In the genomic region with DNA sequence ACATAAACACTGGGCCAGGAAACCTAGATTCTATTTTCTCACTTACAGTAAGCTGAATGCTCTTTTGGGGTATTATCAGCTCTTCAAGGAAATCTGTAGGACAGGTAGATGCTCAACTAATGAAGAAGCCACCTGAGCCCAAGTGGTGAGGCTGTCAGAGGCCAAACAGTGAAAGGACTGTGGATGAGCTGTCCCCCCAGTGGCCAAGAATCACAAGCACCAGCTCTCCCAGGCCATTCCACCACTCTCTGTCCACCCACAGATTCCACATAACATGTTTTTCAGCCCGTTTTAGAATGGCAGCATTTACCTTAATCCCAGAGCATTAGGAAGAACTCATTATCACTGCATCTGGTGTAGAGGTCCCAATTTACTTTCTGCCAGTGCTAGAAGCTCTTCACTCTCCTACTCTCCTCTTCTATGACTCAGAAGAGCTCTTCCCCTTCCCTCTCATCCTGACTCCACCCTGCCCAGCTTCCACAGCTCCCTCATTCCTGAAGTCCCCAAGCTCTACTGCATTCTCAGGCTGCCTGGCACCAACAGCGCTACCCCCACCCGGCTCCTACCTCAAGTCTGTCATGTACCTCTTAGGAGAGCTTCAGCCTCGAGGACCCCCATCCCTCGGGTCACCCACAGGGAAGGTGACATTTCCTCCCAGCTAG, we compare ENCODE assay signal across 21 cellular contexts. TPM values are rescaled to one million over a fixed set of nuclear protein-coding genes. Genes with fewer than 3 reads are reported as not detected.
DNase-seq lines count a peak whose midpoint lies in the region; ATAC-seq, FAIRE-seq and TF ChIP-seq lines count a peak whose summit lies in the region.
"Had no signal": no experiment of that assay in that cellular context is flagged by ENCODE, and none has a peak within 500 bp of the region (broad histone marks: within the 10 kb centered on the region; RNA-seq: fewer than 3 reads in every experiment).

No MANE protein-coding gene starts in this region.

- no peak overlapping the region for H3K27ac Mint-ChIP-seq in WTC11
- H3K27ac Mint-ChIP-seq: activated CD4-positive, alpha-beta T cell treated with anti-CD3 and anti-CD28 coated beads, Interleukin-2, amount 10 ng/mL, durations not matched to agents 24 days and 14 days; stimulated activated naive B cell treated with anti-CD40 and anti-IgM and Interleukin-4, amounts not matched to agents 10 μg/mL and 1 μg/mL and 100 μg/mL, for 72 hours had no signal

- no peak overlapping the region for H3K4me3 Mint-ChIP-seq in WTC11
- H3K4me3 Mint-ChIP-seq: activated CD4-positive, alpha-beta T cell treated with anti-CD3 and anti-CD28 coated beads, Interleukin-2, amount 10 ng/mL, durations not matched to agents 24 days and 14 days; stimulated activated naive B cell treated with anti-CD40 and anti-IgM and Interleukin-4, amounts not matched to agents 10 μg/mL and 1 μg/mL and 100 μg/mL, for 72 hours had no signal

- H3K27me3 ChIP-seq in foreskin keratinocyte (peaks cover 13% of the 10 kb centered on the region), pancreas (no peaks in the 10 kb centered on the region)
- H3K27me3 ChIP-seq: adrenal gland had no signal

- H3K27ac ChIP-seq in foreskin keratinocyte = no peak overlapping the region
- H3K27ac ChIP-seq in pancreas = no peak overlapping the region
- H3K27ac ChIP-seq: adrenal gland, thoracic aorta had no signal

- ATAC-seq in foreskin keratinocyte = peak; percentile 63
- ATAC-seq in WTC11 = no peak
- ATAC-seq in GM21381 (IDR thresholded peaks at IDR 0.05; ENCODE audit: unreplicated experiment) = no peak
- ATAC-seq in pancreas = no peak
- ATAC-seq: right cardiac atrium; stimulated activated naive B cell treated with anti-CD40 and anti-IgM and Interleukin-4, amounts not matched to agents 10 μg/mL and 1 μg/mL and 100 μg/mL, for 72 hours had no signal

- H3K27me3 Mint-ChIP-seq in WTC11 (ENCODE audit: low read depth) = peaks cover 2% of the 10 kb centered on the region

- no peaks in the 10 kb centered on the region for H3K9me3 ChIP-seq in pancreas
- H3K9me3 ChIP-seq: adrenal gland, thoracic aorta had no signal

- H3K36me3 ChIP-seq in pancreas = no peaks in the 10 kb centered on the region
- H3K36me3 ChIP-seq: adrenal gland, thoracic aorta had no signal

- CTCF ChIA-PET in WTC11 (lab: Charles Lee) = interaction anchor here (0.7 to 2.2 kb wide), 8 partner anchors 9 to 65 kb away, joined by 3 to 15 read pairs (median 3); a partner anchor contains a TSS

- intact Hi-C loops in pancreas (cut with DNase I) = no loop called here

- H3K4me1 Mint-ChIP-seq in WTC11 = peaks cover 3% of the 10 kb centered on the region
- H3K4me1 Mint-ChIP-seq: activated CD4-positive, alpha-beta T cell treated with anti-CD3 and anti-CD28 coated beads, Interleukin-2, amount 10 ng/mL, durations not matched to agents 24 days and 14 days had no signal

- FAIRE-seq in RCC 7860 (lab: Jason Lieb, UNC) (no peak), urothelium cell line (lab: Jason Lieb, UNC) (no peak), pancreas (lab: Jason Lieb, UNC) (no peak)

- no peak overlapping the region for H3K4me3 ChIP-seq in pancreas
- H3K4me3 ChIP-seq: adrenal gland, thoracic aorta had no signal

- TF ChIP-seq CTCF in foreskin keratinocyte (conservative IDR thresholded peaks at IDR 0.05) (no peak), WTC11 (IDR thresholded peaks at IDR 0.05) (no peak), pancreas (IDR thresholded peaks at IDR 0.05) (no peak)

- peaks cover 9% of the 10 kb centered on the region for H3K4me1 ChIP-seq in foreskin keratinocyte
- no peaks in the 10 kb centered on the region for H3K4me1 ChIP-seq in pancreas
- H3K4me1 ChIP-seq: adrenal gland had no signal

- 76 to 86% methylated on average over 5 of the region's 5 CpGs for WGBS in pancreas, 2 donors

- H3K9me3 Mint-ChIP-seq in WTC11 = no peaks in the 10 kb centered on the region
- H3K9me3 Mint-ChIP-seq: stimulated activated naive B cell treated with anti-CD40 and anti-IgM and Interleukin-4, amounts not matched to agents 10 μg/mL and 1 μg/mL and 100 μg/mL, for 72 hours had no signal

- POLR2A ChIA-PET in WTC11 (lab: Charles Lee) = no interaction called here

- DNase-seq in GM03348 (ENCODE audit: low spot score) (peak; percentile 47), RCC 7860 (ENCODE audit: low spot score) (peak; percentile 20), foreskin keratinocyte (peak in 1 of 2 donors; percentile 40), urothelium cell line (ENCODE audit: low spot score) (peak; percentile 14), WTC11 (ENCODE audit: low spot score) (no peak), pancreas (no peak)
- DNase-seq: activated CD4-positive, alpha-beta T cell treated with anti-CD3 and anti-CD28 coated beads, Interleukin-2, amount 10 ng/mL, durations not matched to agents 24 days and 14 days; activated CD8-positive, alpha-beta memory T cell treated with anti-CD3 and anti-CD28 coated beads, Interleukin-2, amount 50 U/mL, for 48 hours; activated effector memory CD4-positive, alpha-beta T cell treated with anti-CD3 and anti-CD28 coated beads, Interleukin-2, amount 50 U/mL, for 16 hours; adrenal gland; C1 segment of cervical spinal cord; caudate nucleus; DMS 273 treated with DMSO at 0.1 percent for 48 hours; NCI-H1105; NCI-H2107; NCI-H524; occipital lobe; right cardiac atrium; stimulated activated naive B cell treated with anti-CD40 and anti-IgM and Interleukin-4, amounts not matched to agents 10 μg/mL and 1 μg/mL and 100 μg/mL, for 72 hours had no signal

- H3K36me3 Mint-ChIP-seq in WTC11 = no peaks in the 10 kb centered on the region
- H3K36me3 Mint-ChIP-seq: stimulated activated naive B cell treated with anti-CD40 and anti-IgM and Interleukin-4, amounts not matched to agents 10 μg/mL and 1 μg/mL and 100 μg/mL, for 72 hours had no signal

TF ChIP-seq in WTC11, 78 proteins besides CTCF, POLR2A, EP300 and RAD21 (continues in another document):
- TF ChIP-seq TEAD4 (CRISPR knock-in tag; IDR thresholded peaks at IDR 0.05) (no peak), ZNF416 (CRISPR knock-in tag; IDR thresholded peaks at IDR 0.05) (no peak), NFE2L1 (CRISPR knock-in tag; IDR thresholded peaks at IDR 0.05) (no peak), FOXP1 (CRISPR knock-in tag; IDR thresholded peaks at IDR 0.05; ENCODE audit: borderline replicate concordance) (no peak), GABPB1 (CRISPR knock-in tag; IDR thresholded peaks at IDR 0.05) (no peak), NR2C2 (CRISPR knock-in tag; IDR thresholded peaks at IDR 0.05) (no peak), NR1H2 (CRISPR knock-in tag; IDR thresholded peaks at IDR 0.05) (no peak), ZNF263 (CRISPR knock-in tag; IDR thresholded peaks at IDR 0.05; ENCODE audit: low read depth) (no peak), ZNF219 (CRISPR knock-in tag; IDR thresholded peaks at IDR 0.05; ENCODE audit: borderline replicate concordance) (no peak), ESRRA (CRISPR knock-in tag; IDR thresholded peaks at IDR 0.05; ENCODE audit: borderline replicate concordance) (no peak), SOX15 (CRISPR knock-in tag; IDR thresholded peaks at IDR 0.05) (no peak), ZNF423 (CRISPR knock-in tag; IDR thresholded peaks at IDR 0.05) (no peak), IRF2 (CRISPR knock-in tag; IDR thresholded peaks at IDR 0.05; ENCODE audit: borderline replicate concordance, low read depth) (no peak)
- TF ChIP-seq, protein P1, sequence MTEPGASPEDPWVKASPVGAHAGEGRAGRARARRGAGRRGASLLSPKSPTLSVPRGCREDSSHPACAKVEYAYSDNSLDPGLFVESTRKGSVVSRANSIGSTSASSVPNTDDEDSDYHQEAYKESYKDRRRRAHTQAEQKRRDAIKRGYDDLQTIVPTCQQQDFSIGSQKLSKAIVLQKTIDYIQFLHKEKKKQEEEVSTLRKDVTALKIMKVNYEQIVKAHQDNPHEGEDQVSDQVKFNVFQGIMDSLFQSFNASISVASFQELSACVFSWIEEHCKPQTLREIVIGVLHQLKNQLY (CRISPR knock-in tag; IDR thresholded peaks at IDR 0.05) = no peak
- TF ChIP-seq, protein P2, sequence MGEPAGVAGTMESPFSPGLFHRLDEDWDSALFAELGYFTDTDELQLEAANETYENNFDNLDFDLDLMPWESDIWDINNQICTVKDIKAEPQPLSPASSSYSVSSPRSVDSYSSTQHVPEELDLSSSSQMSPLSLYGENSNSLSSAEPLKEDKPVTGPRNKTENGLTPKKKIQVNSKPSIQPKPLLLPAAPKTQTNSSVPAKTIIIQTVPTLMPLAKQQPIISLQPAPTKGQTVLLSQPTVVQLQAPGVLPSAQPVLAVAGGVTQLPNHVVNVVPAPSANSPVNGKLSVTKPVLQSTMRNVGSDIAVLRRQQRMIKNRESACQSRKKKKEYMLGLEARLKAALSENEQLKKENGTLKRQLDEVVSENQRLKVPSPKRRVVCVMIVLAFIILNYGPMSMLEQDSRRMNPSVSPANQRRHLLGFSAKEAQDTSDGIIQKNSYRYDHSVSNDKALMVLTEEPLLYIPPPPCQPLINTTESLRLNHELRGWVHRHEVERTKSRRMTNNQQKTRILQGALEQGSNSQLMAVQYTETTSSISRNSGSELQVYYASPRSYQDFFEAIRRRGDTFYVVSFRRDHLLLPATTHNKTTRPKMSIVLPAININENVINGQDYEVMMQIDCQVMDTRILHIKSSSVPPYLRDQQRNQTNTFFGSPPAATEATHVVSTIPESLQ (CRISPR knock-in tag; IDR thresholded peaks at IDR 0.05) = no peak
- TF ChIP-seq, protein P3, sequence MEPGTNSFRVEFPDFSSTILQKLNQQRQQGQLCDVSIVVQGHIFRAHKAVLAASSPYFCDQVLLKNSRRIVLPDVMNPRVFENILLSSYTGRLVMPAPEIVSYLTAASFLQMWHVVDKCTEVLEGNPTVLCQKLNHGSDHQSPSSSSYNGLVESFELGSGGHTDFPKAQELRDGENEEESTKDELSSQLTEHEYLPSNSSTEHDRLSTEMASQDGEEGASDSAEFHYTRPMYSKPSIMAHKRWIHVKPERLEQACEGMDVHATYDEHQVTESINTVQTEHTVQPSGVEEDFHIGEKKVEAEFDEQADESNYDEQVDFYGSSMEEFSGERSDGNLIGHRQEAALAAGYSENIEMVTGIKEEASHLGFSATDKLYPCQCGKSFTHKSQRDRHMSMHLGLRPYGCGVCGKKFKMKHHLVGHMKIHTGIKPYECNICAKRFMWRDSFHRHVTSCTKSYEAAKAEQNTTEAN (CRISPR knock-in tag; IDR thresholded peaks at IDR 0.05) = no peak

RNA-seq across cellular contexts. Expression of a gene that starts 43.8 kb away (rescaled TPM):
- total RNA-seq in foreskin keratinocyte (54.4 and 59.1 TPM in 2 replicates), WTC11 (2021) (77.8 to 102 TPM (median 79.2 TPM) in 3 replicates), pancreas (10 to 100 TPM; 35.8 to 52.4 (median 45.8) TPM)
- polyA plus RNA-seq in foreskin keratinocyte (58.1 and 63.3 TPM in 2 replicates), pancreas (10 to 100 TPM; 22.6 to 31.4 TPM)

Comparison
In these comparisons a context has a peak if more than half of its experiments do, and no peak if none do; other contexts are left out.
1. DNase-seq: peak in GM03348 (single experiment), RCC 7860 (single experiment) and urothelium cell line (single experiment); none in WTC11 (single experiment) and pancreas (0 of 6).